8 cellular contexts compared by ENCODE assay signal in genomic region chr14:91317381-91318313, GRCh38.
A peak's percentile ranks its signal among the peaks of the same experiment; 100 is the strongest.
DNase-seq lines count a peak whose midpoint lies in the region; ATAC-seq and TF ChIP-seq lines count a peak whose summit lies in the region.

No MANE protein-coding gene starts in this region.

- H3K4me2 ChIP-seq in fibroblast of lung (ENCODE audit: extremely low read depth, insufficient read depth, low read length), result no peak overlapping the region

- no peak overlapping the region for H3K9ac ChIP-seq in fibroblast of lung (ENCODE audit: insufficient read depth, low read length)

- DNase-seq in GF-D8 (lab: John Stamatoyannopoulos, UW) (peak; percentile 22), NCI-H2029 (lab: John Stamatoyannopoulos, UW) (peak; percentile 59), activated T-cell treated with anti-CD3 and anti-CD28 coated beads for 1 hour (ENCODE audit: low read depth) (peak; percentile 78), fibroblast of lung (ENCODE audit: low read depth in 2 of 2) (peak; percentile 8 to 34), COR-L47 (lab: John Stamatoyannopoulos, UW) (no peak)
- peak; percentile 74 to 86 for DNase-seq in stimulated activated CD4-positive, alpha-beta T cell treated with anti-CD3 and anti-CD28 coated beads, Interleukin-2, amount 100 ng/mL, for 24 hours

- no peaks in the 10 kb centered on the region for H3K9me3 ChIP-seq in fibroblast of lung (ENCODE audit: control insufficient read depth, insufficient read depth, low read depth, low read length)

- no peaks in the 10 kb centered on the region for H3K4me1 ChIP-seq in fibroblast of lung (ENCODE audit: control insufficient read depth, extremely low read depth, insufficient read depth, low read length)

- ATAC-seq in HG03520 (IDR thresholded peaks at IDR 0.05; ENCODE audit: unreplicated experiment) (no peak), HG03354 (IDR thresholded peaks at IDR 0.05; ENCODE audit: poor library complexity, severe bottlenecking, unreplicated experiment) (no peak)

- no peak for TF ChIP-seq CTCF in fibroblast of lung (conservative IDR thresholded peaks at IDR 0.05 in 1 of 2, IDR thresholded peaks at IDR 0.05 in 1 of 2; ENCODE audit: low read depth in 1 of 2, low read length in 2 of 2)

- H3K27me3 ChIP-seq in fibroblast of lung (ENCODE audit: control insufficient read depth, insufficient read depth, low read length), result no peaks in the 10 kb centered on the region

- H2AFZ ChIP-seq in fibroblast of lung (ENCODE audit: low read length), result no peak overlapping the region

- no peaks in the 10 kb centered on the region for H3K79me2 ChIP-seq in fibroblast of lung (ENCODE audit: control insufficient read depth, insufficient read depth, low read length)

- H3K36me3 ChIP-seq in fibroblast of lung (ENCODE audit: control insufficient read depth, insufficient read depth, low read length), result no peaks in the 10 kb centered on the region

- no peaks in the 10 kb centered on the region for H4K20me1 ChIP-seq in fibroblast of lung (ENCODE audit: control insufficient read depth, extremely low read depth, insufficient read depth, low read length)

- no peak overlapping the region for H3K27ac ChIP-seq in fibroblast of lung (ENCODE audit: insufficient read depth, low read length)

- H3K4me3 ChIP-seq in fibroblast of lung (replicated peaks in 1 of 4; ENCODE audit: control extremely low read depth in 1 of 4, insufficient read depth in 1 of 4, low read depth in 3 of 4, low read length in 4 of 4), result no peak overlapping the region
